In genomic region chr18:63106727-63107126, GRCh38 we compare ENCODE assay signal across 1 cellular context.
TF ChIP-seq lines count a peak whose summit lies in the region.

No MANE protein-coding gene starts in this region.

TF ChIP-seq in GM23338, 12 proteins besides CTCF, POLR2A, EP300 and RAD21 (continued from another document):
- no peak for TF ChIP-seq ZNF462 (CRISPR knock-in tag; IDR thresholded peaks at IDR 0.05)
